In the genomic region with DNA sequence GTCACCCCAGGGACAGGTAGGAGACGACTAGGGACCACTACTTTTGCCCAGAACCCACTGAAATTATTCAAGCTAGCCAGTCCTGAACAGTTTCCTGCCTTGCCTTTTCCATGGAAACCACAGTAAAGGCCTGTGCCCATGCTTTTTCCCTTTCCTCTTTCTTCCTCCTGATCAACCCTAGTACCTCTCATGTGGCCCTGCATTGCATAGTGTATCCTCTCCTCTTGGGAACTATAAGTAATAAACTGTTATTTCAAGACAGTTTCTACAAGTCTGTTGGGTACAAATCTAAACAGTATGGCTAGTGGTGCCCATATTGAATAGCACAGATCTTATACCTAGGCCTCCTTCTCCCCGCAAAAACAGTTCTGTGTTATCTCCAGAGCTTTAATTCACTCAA, we compare ENCODE assay signal across 19 cellular contexts. TPM values are rescaled to one million over a fixed set of nuclear protein-coding genes. Genes with fewer than 3 reads are reported as not detected.
DNase-seq lines count a peak whose midpoint lies in the region; ATAC-seq, FAIRE-seq and TF ChIP-seq lines count a peak whose summit lies in the region.
"Had no signal": no experiment of that assay in that cellular context is flagged by ENCODE, and none has a peak within 500 bp of the region (broad histone marks: within the 10 kb centered on the region; RNA-seq: fewer than 3 reads in every experiment).

No MANE protein-coding gene starts in this region.

- H2BK20ac ChIP-seq in H9 (ENCODE audit: low read depth, low read length, poor library complexity, severe bottlenecking): no peak overlapping the region

- H3K27me3 Mint-ChIP-seq in H9 (ENCODE audit: low read depth) (no peaks in the 10 kb centered on the region), memory B cell (no peaks in the 10 kb centered on the region)
- H3K27me3 Mint-ChIP-seq: CD4-positive, alpha-beta memory T cell had no signal

- H3K4me3 Mint-ChIP-seq in H9 (no peak overlapping the region), memory B cell (no peak overlapping the region)
- H3K4me3 Mint-ChIP-seq: CD14-positive monocyte; CD4-positive, alpha-beta memory T cell; HFFc6 had no signal

- no peak overlapping the region for H4K91ac ChIP-seq in H9 (ENCODE audit: insufficient read length, low read depth, low read length)

- peaks cover 10 to 18% (median 15%) of the 10 kb centered on the region in 3 experiments for H3K36me3 Mint-ChIP-seq in H9 (ENCODE audit: insufficient read depth in 1 of 3, low read depth in 3 of 3)
- H3K36me3 Mint-ChIP-seq in memory B cell: peaks cover 7% of the 10 kb centered on the region

- H3K4me3 ChIP-seq in HUES48 (ENCODE audit: low read depth, low read length): no peak overlapping the region
- H3K4me3 ChIP-seq in bronchial epithelial cell (ENCODE audit: low read depth, low read length): no peak overlapping the region
- H3K4me3 ChIP-seq: A549, BLaER1 had no signal

- H3K23ac ChIP-seq in H9 (ENCODE audit: insufficient read length, low read depth, low read length): no peak overlapping the region

- no peak overlapping the region for H2BK12ac ChIP-seq in H9 (ENCODE audit: insufficient read length, low read depth, low read length)

- H3K18ac ChIP-seq in H9 (ENCODE audit: insufficient read length, low read depth, low read length): no peak overlapping the region

- H4K5ac ChIP-seq in H9 (ENCODE audit: insufficient read length, low read depth, low read length): no peak overlapping the region

- peak overlapping the region; percentile 7 to 77 (median 56); a peak in 6 of 7 replicates for H3K27ac Mint-ChIP-seq in H9
- peak overlapping the region; percentile 12 for H3K27ac Mint-ChIP-seq in memory B cell
- H3K27ac Mint-ChIP-seq: HFFc6 had no signal

- H3K9me3 ChIP-seq in H9 (ENCODE audit: control insufficient read depth, low read depth, low read length) (no peaks in the 10 kb centered on the region), HUES48 (ENCODE audit: control insufficient read depth, insufficient read depth, low read length) (no peaks in the 10 kb centered on the region)
- H3K9me3 ChIP-seq: A549 had no signal

- no peak overlapping the region for H3K56ac ChIP-seq in H9 (ENCODE audit: insufficient read length, low read depth, low read length)

- no peak overlapping the region for H3K4ac ChIP-seq in H9 (ENCODE audit: low read depth, low read length)

- H3K14ac ChIP-seq in H9 (ENCODE audit: insufficient read depth, low read length): no peak overlapping the region

- H3K36me3 ChIP-seq in HUES48 (ENCODE audit: control insufficient read depth, insufficient read depth, low read length) (no peaks in the 10 kb centered on the region), bronchial epithelial cell (ENCODE audit: control insufficient read depth, insufficient read depth, low read length) (no peaks in the 10 kb centered on the region)

- H3K23me2 ChIP-seq in H9 (ENCODE audit: insufficient read length, low read depth, low read length, poor library complexity, severe bottlenecking): no peaks in the 10 kb centered on the region

- H3K9me3 Mint-ChIP-seq in H9 (peaks cover 4 to 5% of the 10 kb centered on the region in 2 experiments), memory B cell (peaks cover 3% of the 10 kb centered on the region)
- H3K9me3 Mint-ChIP-seq: HFFc6 had no signal

- H3K9ac ChIP-seq in H9 (ENCODE audit: extremely low read depth, insufficient read length, low read length): no peak overlapping the region
- no peak overlapping the region for H3K9ac ChIP-seq in HUES48 (ENCODE audit: low read depth, low read length)
- H3K9ac ChIP-seq: BLaER1 had no signal

- no peak overlapping the region for H2AK5ac ChIP-seq in H9 (ENCODE audit: insufficient read length, low read length)

- H3K27ac ChIP-seq in H9 (ENCODE audit: insufficient read length, low read depth, low read length) (no peak overlapping the region), HUES48 (ENCODE audit: low read depth, low read length) (peak overlapping the region; percentile 35)
- H3K27ac ChIP-seq: A549, BLaER1, HL-60 had no signal

- no peak overlapping the region for H2AFZ ChIP-seq in H9 (ENCODE audit: low read length)

- no peak overlapping the region for H2BK5ac ChIP-seq in H9 (ENCODE audit: insufficient read length, low read length)

- H3K79me2 ChIP-seq in H9 (ENCODE audit: insufficient read depth, low read length): no peaks in the 10 kb centered on the region; the same call in 1 of the 2 replicates

- H3K4me2 ChIP-seq in H9 (ENCODE audit: insufficient read depth, insufficient read length, low read length): no peak overlapping the region
- H3K4me2 ChIP-seq: A549, BLaER1 had no signal

- no peak overlapping the region for H3T11ph ChIP-seq in H9 (ENCODE audit: low read length)

- no peak for DNase-seq in H9
- no peak for DNase-seq in bronchial epithelial cell (ENCODE audit: low read depth)
- no peak for DNase-seq in memory B cell (ENCODE audit: low spot score in 2 of 2)
- DNase-seq in AML-193 (lab: John Stamatoyannopoulos, UW): no peak
- no peak for DNase-seq in stimulated activated CD4-positive, alpha-beta T cell treated with anti-CD3 and anti-CD28 coated beads, Interleukin-4, amount 100 ng/mL, for 1 hour
- DNase-seq in amniotic stem cell (lab: John Stamatoyannopoulos, UW): no peak
- DNase-seq: Calu3; CD4-positive, alpha-beta memory T cell; DMS79 treated with DMSO at 0.1 percent for 48 hours; GF-D8; HCEC 1CT; HFFc6; IMR-90; KBM-7 had no signal

- H4K20me1 ChIP-seq in H9 (ENCODE audit: control insufficient read depth, insufficient read depth, insufficient read length): no peaks in the 10 kb centered on the region

- TF ChIP-seq CTCF in H9 (conservative IDR thresholded peaks at IDR 0.05): no peak
- TF ChIP-seq CTCF in bronchial epithelial cell (IDR thresholded peaks at IDR 0.05; ENCODE audit: insufficient read depth, low read length, severe bottlenecking): no peak

- ATAC-seq in memory B cell (ENCODE audit: low read depth): no peak
- ATAC-seq: A549 had no signal

- H2BK15ac ChIP-seq in H9 (ENCODE audit: low read depth, low read length): no peak overlapping the region

- H3K4me1 ChIP-seq in H9 (ENCODE audit: insufficient read depth, low read length): 0 out of 2 replicates have a peak, but pooled peaks cover 6% of the 10 kb centered on the region
- H3K4me1 ChIP-seq in HUES48 (ENCODE audit: control insufficient read depth, insufficient read depth, low read length): peaks cover 8% of the 10 kb centered on the region; the same call in 1 of the 2 replicates
- H3K4me1 ChIP-seq: BLaER1 had no signal

- peaks cover 10 to 14% of the 10 kb centered on the region in 2 experiments for H3K4me1 Mint-ChIP-seq in H9
- H3K4me1 Mint-ChIP-seq in memory B cell: peaks cover 5% of the 10 kb centered on the region

- peak overlapping the region; percentile 6 for H2BK120ac ChIP-seq in H9 (ENCODE audit: low read depth, low read length, poor library complexity, severe bottlenecking)

- WGBS in H9 (ENCODE audit: extremely low coverage, insufficient read length, low lambda C conversion rate): no CpG with 5 or more reads among the region's 2 CpGs

- peak; percentile 82 for FAIRE-seq in bronchial epithelial cell (lab: Jason Lieb, UNC)
- FAIRE-seq: A549 had no signal

- no peaks in the 10 kb centered on the region for H3K79me1 ChIP-seq in H9 (ENCODE audit: insufficient read depth, low read depth, low read length, poor library complexity, severe bottlenecking)

- H3K27me3 ChIP-seq in H9 (ENCODE audit: insufficient read depth, low read length) (no peaks in the 10 kb centered on the region), HUES48 (ENCODE audit: control insufficient read depth, insufficient read depth, low read length) (no peaks in the 10 kb centered on the region), bronchial epithelial cell (ENCODE audit: control insufficient read depth, insufficient read depth, low read length) (no peaks in the 10 kb centered on the region)
- H3K27me3 ChIP-seq: BLaER1 had no signal

- no peak overlapping the region for H4K8ac ChIP-seq in H9 (replicated peaks; ENCODE audit: insufficient read length, low read depth, low read length)

RNA-seq across cellular contexts. Expression of a gene that starts 14.5 kb away (rescaled TPM):
- 45.6 and 46.0 TPM in 2 replicates for total RNA-seq in H9 (2021)
- 24.0 and 54.9 TPM in 2 replicates for total RNA-seq in bronchial epithelial cell

RNA-seq across cellular contexts. Expression of a gene that starts 55.9 kb away (rescaled TPM):
- total RNA-seq in H9 (2021): 377 and 378 TPM in 2 replicates
- total RNA-seq in bronchial epithelial cell: 204 and 244 TPM in 2 replicates
